1 cellular context compared by ENCODE assay signal in genomic region chr14:60720962-60721330, GRCh38.
TF ChIP-seq lines count a peak whose summit lies in the region.

No MANE protein-coding gene starts in this region.

TF ChIP-seq in IMR-90, 13 proteins besides CTCF, POLR2A, EP300 and RAD21 (continued from another document):
- TF ChIP-seq ELK1 (IDR thresholded peaks at IDR 0.05; ENCODE audit: borderline replicate concordance, low read depth, low read length): no peak
- no peak for TF ChIP-seq USF2 (IDR thresholded peaks at IDR 0.05; ENCODE audit: low read depth, low read length)
- TF ChIP-seq CEBPB (IDR thresholded peaks at IDR 0.05; ENCODE audit: low read depth, low read length): no peak
- no peak for TF ChIP-seq RFX5 (IDR thresholded peaks at IDR 0.05; ENCODE audit: low read depth, low read length)
- TF ChIP-seq MAZ (IDR thresholded peaks at IDR 0.05; ENCODE audit: borderline replicate concordance, low read depth, low read length): no peak
- no peak for TF ChIP-seq MAFK (IDR thresholded peaks at IDR 0.05; ENCODE audit: low read depth, low read length)
TF ChIP-seq in IMR-90: peak in this region for 0.
